8 cellular contexts compared by ENCODE assay signal in the genomic region with DNA sequence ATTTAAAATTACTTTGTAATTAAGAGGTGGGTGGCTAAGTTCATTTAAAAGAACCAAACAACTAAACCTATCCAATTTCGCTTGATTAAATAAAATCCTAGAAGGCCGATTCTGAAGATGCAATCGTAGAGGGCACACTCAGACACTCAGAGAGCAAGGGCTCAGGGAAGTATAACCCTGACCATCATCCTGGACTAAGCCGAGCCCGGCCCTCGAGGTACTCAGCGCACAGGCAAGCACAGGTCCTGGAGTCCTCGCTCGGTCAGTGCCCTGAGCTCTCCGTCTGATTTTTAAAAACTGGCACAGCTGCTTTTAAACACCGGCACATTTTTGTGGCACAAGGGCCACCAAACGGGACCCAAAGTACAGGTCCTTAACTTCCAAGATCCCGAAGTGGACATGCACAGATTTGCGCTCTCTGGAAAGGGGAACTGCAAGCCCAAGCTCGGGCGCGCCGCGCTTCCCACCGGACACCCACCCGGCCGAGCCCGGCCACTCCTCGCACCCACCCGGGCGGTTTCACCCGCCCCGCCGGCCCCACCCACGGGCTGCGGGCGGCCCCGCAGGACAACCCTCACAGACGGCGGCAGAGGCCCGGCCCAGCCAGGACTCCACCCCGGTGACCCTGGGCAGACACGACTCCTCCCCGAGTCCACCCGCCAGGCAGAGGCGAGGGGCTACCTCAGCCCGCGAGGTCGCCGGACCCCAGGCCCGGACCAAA.
A peak's percentile ranks its signal among the peaks of the same experiment; 100 is the strongest.
DNase-seq lines count a peak whose midpoint lies in the region; ATAC-seq and TF ChIP-seq lines count a peak whose summit lies in the region.
"Not testable (repeated sequence)": the region's sequence is repeated elsewhere in the genome, so short reads cannot be mapped to it uniquely, and the experiment has no call there.

No MANE protein-coding gene starts in this region.

- peak overlapping the region; percentile 83 for H3K4me2 ChIP-seq in HCT116 (ENCODE audit: low read length)
- H3K4me2 ChIP-seq in mammary epithelial cell (ENCODE audit: insufficient read depth, low read depth, low read length), result not testable (repeated sequence)

- not testable (repeated sequence) for H3K4me1 ChIP-seq in HCT116 (ENCODE audit: control insufficient read depth in 1 of 2, insufficient read depth in 2 of 2, low read length in 2 of 2); mammary epithelial cell (ENCODE audit: insufficient read depth, low read length); iPS DF 6.9 (ENCODE audit: control insufficient read depth, insufficient read depth, low read length)

- H3K36me3 Mint-ChIP-seq in osteocyte (ENCODE audit: unreplicated experiment); type B pancreatic cell: not testable (repeated sequence)

- H3K27me3 ChIP-seq in HCT116 (ENCODE audit: insufficient read depth, low read length); mammary epithelial cell (ENCODE audit: insufficient read depth, low read length); iPS DF 6.9 (ENCODE audit: control insufficient read depth, insufficient read depth, low read length): not testable (repeated sequence)

- no CpG with 5 or more reads among the region's 46 CpGs for WGBS in mammary epithelial cell (ENCODE audit: low coverage, missing lambda C conversion rate)
- no CpG with 5 or more reads among the region's 46 CpGs for WGBS in iPS DF 6.9 (ENCODE audit: insufficient coverage, insufficient read length)

- TSS peak; percentile 78 for BruUV-seq in HCT116 (replicated peaks; lab: Mats Ljungman, UMichigan)
- BruUV-seq in mammary epithelial cell (replicated peaks; lab: Mats Ljungman, UMichigan), result not testable (repeated sequence)

- CTCF ChIA-PET in HCT116 (lab: Charles Lee); mammary epithelial cell (lab: Charles Lee; ENCODE audit: low non-redundant PET): not testable (repeated sequence)

- H3K9ac ChIP-seq in HCT116 (ENCODE audit: low read length), result peak overlapping the region; percentile 75
- H3K9ac ChIP-seq in mammary epithelial cell (ENCODE audit: insufficient read depth, low read length), result not testable (repeated sequence)

- peak overlapping the region; percentile 49 to 65 for H3K4me3 ChIP-seq in HCT116 (replicated peaks in 1 of 2; ENCODE audit: low read depth in 1 of 2, low read length in 2 of 2)
- peak overlapping the region in 2 of 3 experiments; percentile 46 to 53 for H3K4me3 ChIP-seq in mammary epithelial cell (replicated peaks in 1 of 3; ENCODE audit: insufficient read depth in 1 of 3, low read depth in 2 of 3, low read length in 3 of 3)
- H3K4me3 ChIP-seq in iPS DF 6.9 (ENCODE audit: low read length), result peak overlapping the region; percentile 51; the same call in 1 of the 2 replicates

- H3K4me1 Mint-ChIP-seq in osteocyte (ENCODE audit: unreplicated experiment), result peaks cover 10% of the 10 kb centered on the region
- H3K4me1 Mint-ChIP-seq in type B pancreatic cell (ENCODE audit: unreplicated experiment), result not testable (repeated sequence)

- H3K27ac ChIP-seq in HCT116 (ENCODE audit: low read depth, low read length), result peak overlapping the region; percentile 72; the same call in 1 of the 2 replicates
- not testable (repeated sequence) for H3K27ac ChIP-seq in mammary epithelial cell (ENCODE audit: insufficient read depth, low read depth, low read length); iPS DF 6.9 (ENCODE audit: low read length)

- not testable (repeated sequence) for H3K27me3 Mint-ChIP-seq in osteocyte (ENCODE audit: unreplicated experiment); type B pancreatic cell

- not testable (repeated sequence) for TF ChIP-seq CTCF in HCT116 (IDR thresholded peaks at IDR 0.05 in 2 of 3, conservative IDR thresholded peaks at IDR 0.05 in 1 of 3; ENCODE audit: borderline replicate concordance in 1 of 3, insufficient read depth in 1 of 3, low read depth in 2 of 3, low read length in 2 of 3); mammary epithelial cell (conservative IDR thresholded peaks at IDR 0.05 in 1 of 2, IDR thresholded peaks at IDR 0.05 in 1 of 2; ENCODE audit: extremely low read depth in 1 of 2, insufficient read depth in 1 of 2, low read depth in 1 of 2, low read length in 2 of 2); osteocyte (IDR thresholded peaks at IDR 0.05); type B pancreatic cell (conservative IDR thresholded peaks at IDR 0.05)

- RAD21 ChIA-PET in HCT116 (lab: Charles Lee; ENCODE audit: low non-redundant PET in 1 of 2, low total read pairs in 2 of 2, uncharacterized antibody in 2 of 2, unreplicated experiment in 2 of 2), result not testable (repeated sequence)

- dilution Hi-C loops in mammary epithelial cell (cut with HindIII; ENCODE audit: low sequenced_read_pairs), result not testable (repeated sequence)

- H3K4me3 Mint-ChIP-seq in osteocyte (ENCODE audit: unreplicated experiment), result peak overlapping the region; percentile 55
- peak overlapping the region; percentile 79 for H3K4me3 Mint-ChIP-seq in type B pancreatic cell

- not testable (repeated sequence) for H3K27ac Mint-ChIP-seq in osteocyte (ENCODE audit: unreplicated experiment); type B pancreatic cell

- in situ Hi-C loops in mammary epithelial cell (cut with MboI; ENCODE audit: low sequenced_read_pairs in 2 of 2), result not testable (repeated sequence)

- not testable (repeated sequence) for TF ChIP-seq POLR2A in GM18505 (IDR thresholded peaks at IDR 0.05; ENCODE audit: borderline replicate concordance, extremely low read depth, insufficient read depth, insufficient read length); HCT116 (IDR thresholded peaks at IDR 0.05; ENCODE audit: borderline replicate concordance, extremely low read depth, insufficient read depth, insufficient read length)

- ATAC-seq in GM18505 (IDR thresholded peaks at IDR 0.05; ENCODE audit: unreplicated experiment) (peak; percentile 41), HCT116 (peak; percentile 52), HG03571 (IDR thresholded peaks at IDR 0.05; ENCODE audit: unreplicated experiment) (peak; percentile 35)

- TF ChIP-seq RAD21 in HCT116 (IDR thresholded peaks at IDR 0.05; ENCODE audit: low read depth), result not testable (repeated sequence)

- H3K9me3 Mint-ChIP-seq in osteocyte (ENCODE audit: unreplicated experiment); type B pancreatic cell: not testable (repeated sequence)

- POLR2A ChIA-PET in HCT116 (lab: Charles Lee), result not testable (repeated sequence)

- H3K9me2 ChIP-seq in HCT116 (ENCODE audit: insufficient read depth), result not testable (repeated sequence)

- H2AFZ ChIP-seq in HCT116 (ENCODE audit: low read depth, low read length, poor library complexity, severe bottlenecking); mammary epithelial cell (ENCODE audit: low read depth, low read length): not testable (repeated sequence)

- not testable (repeated sequence) for H4K20me1 ChIP-seq in HCT116 (ENCODE audit: insufficient read depth); mammary epithelial cell (ENCODE audit: insufficient read depth, low read length)

- H3K9me3 ChIP-seq in HCT116 (ENCODE audit: control insufficient read depth in 1 of 2, insufficient read depth in 1 of 2, low read depth in 1 of 2, low read length in 2 of 2); mammary epithelial cell (replicated peaks; ENCODE audit: insufficient read depth, low read length); iPS DF 6.9 (ENCODE audit: control insufficient read depth, insufficient read depth, low read length): not testable (repeated sequence)

- not testable (repeated sequence) for DNase-seq in HCT116 (ENCODE audit: low read depth, low spot score); mammary epithelial cell; iPS DF 6.9 (ENCODE audit: low read depth, low spot score); type B pancreatic cell (ENCODE audit: extremely low spot score, unreplicated experiment)
- peak; percentile 12 to 42 for DNase-seq in activated CD4-positive, alpha-beta T cell treated with anti-CD3 and anti-CD28 coated beads for 4 hours
- DNase-seq in osteocyte (ENCODE audit: extremely low spot score, unreplicated experiment), result peak; percentile 89

- intact Hi-C loops in HCT116 (cut with micrococcal nuclease); mammary epithelial cell (cut with micrococcal nuclease): not testable (repeated sequence)

- not testable (repeated sequence) for H3K36me3 ChIP-seq in HCT116 (ENCODE audit: control insufficient read depth in 1 of 2, insufficient read depth in 2 of 2, low read length in 2 of 2); mammary epithelial cell (ENCODE audit: insufficient read depth, low read length); iPS DF 6.9 (ENCODE audit: control insufficient read depth, insufficient read depth, low read length)

- not testable (repeated sequence) for H3K79me2 ChIP-seq in HCT116 (ENCODE audit: insufficient read depth, low read length)
- peaks cover 18% of the 10 kb centered on the region for H3K79me2 ChIP-seq in mammary epithelial cell (ENCODE audit: insufficient read depth, low read length)
